In the genomic region with DNA sequence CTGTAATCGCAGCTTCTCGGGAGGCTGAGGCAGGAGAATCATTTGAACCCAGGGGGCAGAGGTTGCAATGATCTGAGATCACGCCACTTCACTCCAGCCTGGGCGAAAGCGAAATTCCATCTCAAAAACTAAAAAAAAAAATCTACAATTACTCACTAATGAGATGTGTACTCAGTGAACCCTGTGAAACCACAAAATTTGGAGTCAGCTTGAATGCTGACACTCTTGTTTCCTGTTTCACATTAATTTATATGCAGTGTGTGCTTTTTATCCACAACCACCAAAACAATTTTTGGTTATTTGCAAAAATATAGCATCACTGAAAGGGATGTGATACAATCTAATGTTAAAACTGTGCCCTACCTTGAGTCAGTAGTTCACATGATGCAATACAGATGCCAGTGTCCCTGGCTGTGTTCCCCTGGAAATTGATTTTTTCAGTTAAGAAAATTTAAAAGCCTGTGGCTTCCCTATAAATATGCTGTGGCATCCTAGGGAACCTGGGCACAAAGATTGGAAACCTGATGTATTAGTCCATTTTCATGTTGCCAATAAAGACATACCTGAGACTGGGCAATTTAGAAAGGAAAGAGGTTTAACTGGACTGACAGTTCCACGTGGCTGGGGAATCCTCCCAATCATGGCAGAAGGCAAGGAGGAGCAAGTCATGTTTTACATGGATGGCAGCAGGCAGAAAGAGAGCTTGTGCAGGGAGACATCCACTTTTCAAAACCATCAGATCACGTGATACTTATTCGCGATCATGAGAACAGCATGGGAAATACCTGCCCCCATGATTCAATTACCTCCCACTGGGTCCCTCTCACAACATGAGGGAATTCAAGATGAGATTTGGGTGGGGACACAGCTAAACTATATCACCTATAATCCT, we compare ENCODE assay signal across 1 cellular context.
TF ChIP-seq lines count a peak whose summit lies in the region.

No MANE protein-coding gene starts in this region.

TF ChIP-seq in GM12878, 131 proteins besides CTCF, POLR2A, EP300 and RAD21 (continued from another document):
- TF ChIP-seq, protein P1, sequence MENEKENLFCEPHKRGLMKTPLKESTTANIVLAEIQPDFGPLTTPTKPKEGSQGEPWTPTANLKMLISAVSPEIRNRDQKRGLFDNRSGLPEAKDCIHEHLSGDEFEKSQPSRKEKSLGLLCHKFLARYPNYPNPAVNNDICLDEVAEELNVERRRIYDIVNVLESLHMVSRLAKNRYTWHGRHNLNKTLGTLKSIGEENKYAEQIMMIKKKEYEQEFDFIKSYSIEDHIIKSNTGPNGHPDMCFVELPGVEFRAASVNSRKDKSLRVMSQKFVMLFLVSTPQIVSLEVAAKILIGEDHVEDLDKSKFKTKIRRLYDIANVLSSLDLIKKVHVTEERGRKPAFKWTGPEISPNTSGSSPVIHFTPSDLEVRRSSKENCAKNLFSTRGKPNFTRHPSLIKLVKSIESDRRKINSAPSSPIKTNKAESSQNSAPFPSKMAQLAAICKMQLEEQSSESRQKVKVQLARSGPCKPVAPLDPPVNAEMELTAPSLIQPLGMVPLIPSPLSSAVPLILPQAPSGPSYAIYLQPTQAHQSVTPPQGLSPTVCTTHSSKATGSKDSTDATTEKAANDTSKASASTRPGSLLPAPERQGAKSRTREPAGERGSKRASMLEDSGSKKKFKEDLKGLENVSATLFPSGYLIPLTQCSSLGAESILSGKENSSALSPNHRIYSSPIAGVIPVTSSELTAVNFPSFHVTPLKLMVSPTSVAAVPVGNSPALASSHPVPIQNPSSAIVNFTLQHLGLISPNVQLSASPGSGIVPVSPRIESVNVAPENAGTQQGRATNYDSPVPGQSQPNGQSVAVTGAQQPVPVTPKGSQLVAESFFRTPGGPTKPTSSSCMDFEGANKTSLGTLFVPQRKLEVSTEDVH (IDR thresholded peaks at IDR 0.05; ENCODE audit: low read depth, partially characterized antibody): no peak
- no peak for TF ChIP-seq SMAD5 (IDR thresholded peaks at IDR 0.05; ENCODE audit: low read depth)
- no peak for TF ChIP-seq YBX1 (IDR thresholded peaks at IDR 0.05)
- no peak for TF ChIP-seq LARP7 (IDR thresholded peaks at IDR 0.05)
- TF ChIP-seq NR2C1 (IDR thresholded peaks at IDR 0.05): no peak
- no peak for TF ChIP-seq CHD2 (IDR thresholded peaks at IDR 0.05; ENCODE audit: borderline replicate concordance, low read depth, low read length)
- TF ChIP-seq ZNF24 (IDR thresholded peaks at IDR 0.05): no peak
